ENCODE assay signal across 23 cellular contexts in genomic region chr2:23905155-23905554, GRCh38. TPM values are rescaled to one million over a fixed set of nuclear protein-coding genes. Genes with fewer than 3 reads are reported as not detected.
DNase-seq lines count a peak whose midpoint lies in the region; ATAC-seq and TF ChIP-seq lines count a peak whose summit lies in the region.
"Had no signal": no experiment of that assay in that cellular context is flagged by ENCODE, and none has a peak within 500 bp of the region (broad histone marks: within the 10 kb centered on the region; RNA-seq: fewer than 3 reads in every experiment).

No MANE protein-coding gene starts in this region.

- H3K4me1 ChIP-seq in mammary epithelial cell (ENCODE audit: insufficient read depth, low read length) (peaks cover 36% of the 10 kb centered on the region), breast epithelium (no peaks in the 10 kb centered on the region), SJSA1 (replicated peaks) (peaks cover 25% of the 10 kb centered on the region), esophagus muscularis mucosa (peaks cover 15 to 62% (median 53%) of the 10 kb centered on the region in 4 donors), tibial artery (peaks cover 0 to 53% (median 18%) of the 10 kb centered on the region in 4 donors)

- no peak overlapping the region for H3K4me3 ChIP-seq in mammary epithelial cell (replicated peaks in 1 of 3; ENCODE audit: insufficient read depth in 1 of 3, low read depth in 2 of 3, low read length in 3 of 3)
- no peak overlapping the region for H3K4me3 ChIP-seq in breast epithelium
- H3K4me3 ChIP-seq in SJSA1: no peak overlapping the region
- H3K4me3 ChIP-seq in esophagus muscularis mucosa: no peak overlapping the region
- H3K4me3 ChIP-seq in tibial artery: no peak overlapping the region
- H3K4me3 ChIP-seq: heart left ventricle, upper lobe of left lung had no signal

- peak overlapping the region in 2 of 6 donors; percentile 26 to 53 for H3K27ac Mint-ChIP-seq in immature natural killer cell
- H3K27ac Mint-ChIP-seq: activated CD4-positive, alpha-beta memory T cell treated with anti-CD3 and anti-CD28 coated beads, Interleukin-2, amount 10 ng/mL, durations not matched to agents 7 days and 5 days; activated T-helper 1 cell treated with anti-CD3 and anti-CD28 coated beads, Interleukin-12 subunit alpha, Interleukin-12 subunit beta, Interleukin-2, Interleukin-4 antibody, amounts not matched to agents 30 ng/mL and 10 ng/mL and 1 ng/mL, durations not matched to agents 14 hours and 24 hours and 36 hours; CD4-positive, alpha-beta memory T cell; dendritic cell treated with granulocyte-macrophage colony-stimulating factor and Interleukin-4, amounts not matched to agents 40 ng/mL and 50 ng/mL, for 4 days had no signal

- H3K27me3 ChIP-seq in mammary epithelial cell (ENCODE audit: insufficient read depth, low read length): no peaks in the 10 kb centered on the region
- H3K27me3 ChIP-seq in breast epithelium: no peaks in the 10 kb centered on the region
- H3K27me3 ChIP-seq in SJSA1 (replicated peaks): no peaks in the 10 kb centered on the region
- no peaks in the 10 kb centered on the region for H3K27me3 ChIP-seq in esophagus muscularis mucosa
- no peaks in the 10 kb centered on the region for H3K27me3 ChIP-seq in tibial artery
- H3K27me3 ChIP-seq: heart left ventricle, upper lobe of left lung had no signal

- TF ChIP-seq CTCF in mammary epithelial cell (conservative IDR thresholded peaks at IDR 0.05 in 1 of 2, IDR thresholded peaks at IDR 0.05 in 1 of 2; ENCODE audit: extremely low read depth in 1 of 2, insufficient read depth in 1 of 2, low read depth in 1 of 2, low read length in 2 of 2) (no peak), breast epithelium (IDR thresholded peaks at IDR 0.05) (no peak), esophagus muscularis mucosa (IDR thresholded peaks at IDR 0.05) (no peak), tibial artery (IDR thresholded peaks at IDR 0.05) (no peak), omental fat pad (IDR thresholded peaks at IDR 0.05) (no peak)

- BruUV-seq in mammary epithelial cell (replicated peaks; lab: Mats Ljungman, UMichigan): no TSS peak

- H3K36me3 ChIP-seq in mammary epithelial cell (ENCODE audit: insufficient read depth, low read length) (no peaks in the 10 kb centered on the region), breast epithelium (no peaks in the 10 kb centered on the region), SJSA1 (no peaks in the 10 kb centered on the region), esophagus muscularis mucosa (no peaks in the 10 kb centered on the region), tibial artery (no peaks in the 10 kb centered on the region)
- H3K36me3 ChIP-seq: heart left ventricle, upper lobe of left lung had no signal

- H3K9ac ChIP-seq in mammary epithelial cell (ENCODE audit: insufficient read depth, low read length): no peak overlapping the region
- H3K9ac ChIP-seq: KMS-11 had no signal

- H4K20me1 ChIP-seq in mammary epithelial cell (ENCODE audit: insufficient read depth, low read length): peaks cover 2% of the 10 kb centered on the region

- H3K9me3 Mint-ChIP-seq in immature natural killer cell: no peaks in the 10 kb centered on the region
- H3K9me3 Mint-ChIP-seq: activated CD4-positive, alpha-beta memory T cell treated with anti-CD3 and anti-CD28 coated beads, Interleukin-2, amount 10 ng/mL, durations not matched to agents 7 days and 5 days; activated T-helper 1 cell treated with anti-CD3 and anti-CD28 coated beads, Interleukin-12 subunit alpha, Interleukin-12 subunit beta, Interleukin-2, Interleukin-4 antibody, amounts not matched to agents 30 ng/mL and 10 ng/mL and 1 ng/mL, durations not matched to agents 14 hours and 24 hours and 36 hours; CD4-positive, alpha-beta memory T cell; dendritic cell treated with granulocyte-macrophage colony-stimulating factor and Interleukin-4, amounts not matched to agents 40 ng/mL and 50 ng/mL, for 4 days had no signal

- TF ChIP-seq POLR2A in breast epithelium (IDR thresholded peaks at IDR 0.05): no peak
- no peak for TF ChIP-seq POLR2A in esophagus muscularis mucosa (IDR thresholded peaks at IDR 0.05; ENCODE audit: low read depth)

- intact Hi-C loops in mammary epithelial cell (cut with micrococcal nuclease): no loop called here
- intact Hi-C loops in breast epithelium (cut with DNase I; ENCODE audit: low total_unique reads): no loop called here
- intact Hi-C loops in esophagus muscularis mucosa (cut with DNase I): no loop called here
- intact Hi-C loops in tibial artery (cut with DNase I; ENCODE audit: low total_unique reads): no loop called here

- in situ Hi-C loops in mammary epithelial cell (cut with MboI; ENCODE audit: low sequenced_read_pairs in 2 of 2): no loop called here

- no peak for TF ChIP-seq EP300 in esophagus muscularis mucosa (IDR thresholded peaks at IDR 0.05)

- H3K9me3 ChIP-seq in mammary epithelial cell (replicated peaks; ENCODE audit: insufficient read depth, low read length) (no peaks in the 10 kb centered on the region), breast epithelium (no peaks in the 10 kb centered on the region), SJSA1 (replicated peaks) (no peaks in the 10 kb centered on the region), esophagus muscularis mucosa (no peaks in the 10 kb centered on the region), tibial artery (no peaks in the 10 kb centered on the region)
- H3K9me3 ChIP-seq: heart left ventricle, upper lobe of left lung had no signal

- H3K4me1 Mint-ChIP-seq in immature natural killer cell: peaks cover 49 to 74% of the 10 kb centered on the region in 2 donors

- dilution Hi-C loops in mammary epithelial cell (cut with HindIII; ENCODE audit: low sequenced_read_pairs): no loop called here

- H3K27me3 Mint-ChIP-seq in immature natural killer cell (ENCODE audit: low read depth in 3 of 3): peaks cover 0 to 2% (median 0%) of the 10 kb centered on the region in 3 donors
- H3K27me3 Mint-ChIP-seq: activated CD4-positive, alpha-beta memory T cell treated with anti-CD3 and anti-CD28 coated beads, Interleukin-2, amount 10 ng/mL, durations not matched to agents 7 days and 5 days; CD4-positive, alpha-beta memory T cell; dendritic cell treated with granulocyte-macrophage colony-stimulating factor and Interleukin-4, amounts not matched to agents 40 ng/mL and 50 ng/mL, for 4 days had no signal

- no peak overlapping the region for H3K4me2 ChIP-seq in mammary epithelial cell (ENCODE audit: insufficient read depth, low read depth, low read length)
- H3K4me2 ChIP-seq: KMS-11 had no signal

- DNase-seq in mammary epithelial cell: peak; percentile 34
- no peak for DNase-seq in breast epithelium (ENCODE audit: low spot score in 2 of 2)
- peak; percentile 53 to 63 for DNase-seq in SJSA1 (ENCODE audit: low read depth in 1 of 2, low spot score in 2 of 2)
- DNase-seq in esophagus muscularis mucosa (ENCODE audit: extremely low spot score): no peak
- no peak for DNase-seq in tibial artery
- no peak for DNase-seq in immature natural killer cell
- DNase-seq in omental fat pad (ENCODE audit: low spot score): no peak
- DNase-seq: activated CD4-positive, alpha-beta memory T cell treated with anti-CD3 and anti-CD28 coated beads, Interleukin-2, amount 10 ng/mL, durations not matched to agents 7 days and 5 days; amygdala; CD4-positive, alpha-beta memory T cell; heart left ventricle; midbrain; NCI-H1930; NCI-H524; occipital lobe; PC-3; stimulated activated naive CD4-positive, alpha-beta T cell; upper lobe of left lung had no signal

- peak overlapping the region; percentile 55 for H3K27ac ChIP-seq in mammary epithelial cell (ENCODE audit: insufficient read depth, low read depth, low read length)
- no peak overlapping the region for H3K27ac ChIP-seq in breast epithelium
- peak overlapping the region; percentile 69 for H3K27ac ChIP-seq in SJSA1
- peak overlapping the region; percentile 25 to 51 (median 45) for H3K27ac ChIP-seq in esophagus muscularis mucosa (replicated peaks in 1 of 4)
- H3K27ac ChIP-seq in tibial artery: peak overlapping the region; percentile 20 to 26
- H3K27ac ChIP-seq: heart left ventricle, KMS-11, upper lobe of left lung had no signal

- peak overlapping the region; percentile 29 for H2AFZ ChIP-seq in mammary epithelial cell (ENCODE audit: low read depth, low read length)

- ATAC-seq in omental fat pad (ENCODE audit: low FRiP score) (no peak), HG03045 (IDR thresholded peaks at IDR 0.05; ENCODE audit: unreplicated experiment) (no peak)
- ATAC-seq: esophagus mucosa, heart left ventricle, PC-3 had no signal

- no peak overlapping the region for H3K4me3 Mint-ChIP-seq in immature natural killer cell
- H3K4me3 Mint-ChIP-seq: activated CD4-positive, alpha-beta memory T cell treated with anti-CD3 and anti-CD28 coated beads, Interleukin-2, amount 10 ng/mL, durations not matched to agents 7 days and 5 days; activated T-helper 1 cell treated with anti-CD3 and anti-CD28 coated beads, Interleukin-12 subunit alpha, Interleukin-12 subunit beta, Interleukin-2, Interleukin-4 antibody, amounts not matched to agents 30 ng/mL and 10 ng/mL and 1 ng/mL, durations not matched to agents 14 hours and 24 hours and 36 hours; dendritic cell treated with granulocyte-macrophage colony-stimulating factor and Interleukin-4, amounts not matched to agents 40 ng/mL and 50 ng/mL, for 4 days had no signal

- H3K36me3 Mint-ChIP-seq in immature natural killer cell: no peaks in the 10 kb centered on the region

- 4% methylated on average over 2 of the region's 2 CpGs for WGBS in mammary epithelial cell (ENCODE audit: low coverage, missing lambda C conversion rate)
- WGBS in esophagus muscularis mucosa: 60% methylated on average over 2 of the region's 2 CpGs

- CTCF ChIA-PET in mammary epithelial cell (lab: Charles Lee; ENCODE audit: low non-redundant PET): no interaction called here

- H3K79me2 ChIP-seq in mammary epithelial cell (ENCODE audit: insufficient read depth, low read length): peaks cover 38% of the 10 kb centered on the region

RNA-seq across cellular contexts. Expression of gene ATAD2B, which starts 21.8 kb away (rescaled TPM):
- total RNA-seq in mammary epithelial cell: 10 to 100 TPM; 14.0 to 16.4 TPM
- polyA plus RNA-seq in mammary epithelial cell: 1.5 TPM
- 0.52 TPM for polyA minus RNA-seq in mammary epithelial cell
- 10 to 100 TPM; 22.6 to 48.1 (median 34.4) TPM for total RNA-seq in breast epithelium
- 6.7 and 13.5 TPM in 2 replicates for total RNA-seq in SJSA1 (2014; rRNA removed; shearing (Covaris generic))
- total RNA-seq in esophagus muscularis mucosa: 10 to 100 TPM in 3 of 4 donors, 1 to 10 TPM in 1; 8.0 to 17.4 (median 13.5) TPM
- 10 to 100 TPM in 1 of 3 donors, 1 to 10 TPM in 2; 6.0 to 17.5 (median 8.4) TPM for polyA plus RNA-seq in immature natural killer cell
- 10 to 100 TPM; 17.1 to 45.4 (median 22.9) TPM for total RNA-seq in omental fat pad

RNA-seq across cellular contexts. Expression of gene UBXN2A, which starts 35.1 kb away (rescaled TPM):
- 10 to 100 TPM; 18.7 to 19.1 TPM for total RNA-seq in mammary epithelial cell
- 7.9 TPM for polyA plus RNA-seq in mammary epithelial cell
- polyA minus RNA-seq in mammary epithelial cell: 7.5 TPM
- total RNA-seq in breast epithelium: 10 to 100 TPM; 13.0 to 22.0 (median 16.4) TPM
- 21.0 and 34.3 TPM in 2 replicates for total RNA-seq in SJSA1 (2014; rRNA removed; shearing (Covaris generic))
- total RNA-seq in esophagus muscularis mucosa: 10 to 100 TPM; 17.1 to 23.4 (median 20.3) TPM
- 10 to 100 TPM; 11.3 to 16.2 (median 14.3) TPM for polyA plus RNA-seq in immature natural killer cell
- 10 to 100 TPM in 3 of 4 donors, 1 to 10 TPM in 1; 8.4 to 16.1 (median 13.5) TPM for total RNA-seq in omental fat pad

Comparison
In these comparisons a context has a peak if more than half of its experiments do, and no peak if none do; other contexts are left out.
1. DNase-seq: peak in mammary epithelial cell (single experiment) and SJSA1 (2 of 2); none in breast epithelium (0 of 2), esophagus muscularis mucosa (single experiment), tibial artery (0 of 2), immature natural killer cell (0 of 3) and omental fat pad (single experiment).
2. H3K27ac ChIP-seq: peak in mammary epithelial cell (single experiment), SJSA1 (single experiment), esophagus muscularis mucosa (4 of 4) and tibial artery (2 of 2); none in breast epithelium (0 of 2).